8 cellular contexts compared by ENCODE assay signal in the genomic region with DNA sequence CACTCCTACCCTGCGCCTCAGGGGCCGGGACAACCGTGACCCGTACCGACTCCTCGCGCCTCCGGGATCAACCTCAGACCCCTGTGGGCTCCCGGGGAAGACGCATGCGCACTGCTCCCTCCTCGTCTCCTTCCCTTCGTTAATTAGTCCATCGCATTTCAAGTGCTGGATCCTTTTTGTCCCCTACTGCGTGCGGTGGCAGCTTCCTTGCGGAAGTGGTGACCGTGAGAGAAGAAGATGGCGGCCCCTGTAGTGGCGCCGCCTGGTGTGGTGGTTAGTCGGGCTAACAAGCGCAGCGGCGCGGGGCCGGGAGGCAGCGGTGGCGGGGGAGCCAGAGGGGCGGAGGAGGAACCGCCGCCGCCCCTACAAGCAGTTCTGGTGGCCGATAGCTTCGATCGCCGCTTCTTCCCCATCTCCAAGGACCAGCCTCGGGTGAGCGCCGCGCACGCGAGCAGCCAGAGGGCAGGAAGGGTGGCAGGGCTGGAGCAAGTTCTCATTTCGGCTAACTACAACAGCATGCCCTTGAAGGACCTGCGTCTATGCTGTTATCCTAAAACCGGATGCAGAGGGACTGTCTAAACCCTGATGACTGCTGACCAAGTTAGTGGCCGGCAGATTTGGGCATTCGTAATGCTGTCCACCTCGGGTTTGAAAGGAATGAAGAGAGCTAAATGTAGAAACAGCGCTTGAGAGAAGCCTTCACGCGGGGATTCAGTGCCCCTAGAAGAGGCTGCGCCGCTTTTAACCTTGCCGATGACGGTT. TPM values are rescaled to one million over a fixed set of nuclear protein-coding genes. Genes with fewer than 3 reads are reported as not detected.
DNase-seq lines count a peak whose midpoint lies in the region; ATAC-seq and TF ChIP-seq lines count a peak whose summit lies in the region.

A gene (plus strand): TSS at position 210 of the 762 bp plus-strand sequence. CDS start 28 bp downstream, at position 238.

- TF ChIP-seq CTCF in GM20000 (IDR thresholded peaks at IDR 0.05; ENCODE audit: extremely low read depth, missing control alignments), result no peak

- peak within 1 kb of the TSS; percentile 75 for H3K27ac ChIP-seq in mesenchymal stem cell (ENCODE audit: low read length, poor library complexity, severe bottlenecking)

- no peaks in the 10 kb centered on the region for H3K4me1 ChIP-seq in mesenchymal stem cell (ENCODE audit: control insufficient read depth, insufficient read depth, low read depth, low read length)

- no peaks in the 10 kb centered on the region for H3K27me3 Mint-ChIP-seq in effector memory CD8-positive, alpha-beta T cell

- H3K36me3 Mint-ChIP-seq in effector memory CD8-positive, alpha-beta T cell (ENCODE audit: insufficient read depth), result peaks cover 45% of the 10 kb centered on the region

- peak within 1 kb of the TSS; percentile 95 for H3K27ac Mint-ChIP-seq in effector memory CD8-positive, alpha-beta T cell

- peaks cover 14% of the 10 kb centered on the region for H3K79me1 ChIP-seq in mesenchymal stem cell (replicated peaks; ENCODE audit: low read length, poor library complexity, severe bottlenecking)

- peak within 1 kb of the TSS; percentile 82 for H2BK15ac ChIP-seq in mesenchymal stem cell (ENCODE audit: low read depth, poor library complexity, severe bottlenecking)

- peak within 1 kb of the TSS; percentile 86 for H2BK120ac ChIP-seq in mesenchymal stem cell (ENCODE audit: low read depth, low read length)

- peak within 1 kb of the TSS; percentile 98 for H3K4me2 ChIP-seq in mesenchymal stem cell (ENCODE audit: low read length, poor library complexity, severe bottlenecking)

- no peaks in the 10 kb centered on the region for H3K9me3 Mint-ChIP-seq in effector memory CD8-positive, alpha-beta T cell

- ATAC-seq in effector memory CD8-positive, alpha-beta T cell (replicated peaks), result peak; percentile 91

- H3K9me3 ChIP-seq in mesenchymal stem cell (ENCODE audit: control insufficient read depth, low read length), result no peaks in the 10 kb centered on the region

- H3K4me3 Mint-ChIP-seq in effector memory CD8-positive, alpha-beta T cell, result peak within 1 kb of the TSS; percentile 96 to 98

- H2AK5ac ChIP-seq in mesenchymal stem cell (ENCODE audit: low read length, severe bottlenecking), result no peak within 1 kb of the TSS

- peaks cover 10 to 16% of the 10 kb centered on the region in 2 experiments for H3K36me3 ChIP-seq in mesenchymal stem cell (ENCODE audit: control insufficient read depth in 1 of 2, insufficient read depth in 2 of 2, low read depth in 1 of 2, low read length in 2 of 2)

- peak within 1 kb of the TSS; percentile 77 for H4K91ac ChIP-seq in mesenchymal stem cell (ENCODE audit: low read length)

- H2BK5ac ChIP-seq in mesenchymal stem cell (ENCODE audit: low read depth, low read length, poor library complexity, severe bottlenecking), result peak within 1 kb of the TSS; percentile 77

- H3K14ac ChIP-seq in mesenchymal stem cell (ENCODE audit: low read length in 2 of 2), result peak within 1 kb of the TSS in 1 of 2 experiments; percentile 79

- H2AFZ ChIP-seq in mesenchymal stem cell (ENCODE audit: low read depth, low read length), result peak within 1 kb of the TSS; percentile 89

- under 1% methylated on average over 55 of the region's 56 CpGs for WGBS in mesenchymal stem cell

- peak within 1 kb of the TSS; percentile 16 to 79 for H3K23ac ChIP-seq in mesenchymal stem cell (ENCODE audit: low read length in 2 of 2)

- peak within 1 kb of the TSS; percentile 92 to 93 for H3K4me3 ChIP-seq in mesenchymal stem cell (ENCODE audit: insufficient read depth in 1 of 2, low read depth in 1 of 2, low read length in 2 of 2)

- H4K8ac ChIP-seq in mesenchymal stem cell (ENCODE audit: low read length), result peak within 1 kb of the TSS; percentile 93

- H3K9ac ChIP-seq in mesenchymal stem cell (ENCODE audit: low read length), result peak within 1 kb of the TSS; percentile 96

- no peaks in the 10 kb centered on the region for H3K27me3 ChIP-seq in mesenchymal stem cell (ENCODE audit: control insufficient read depth in 1 of 2, insufficient read depth in 1 of 2, low read length in 2 of 2)

- H2BK12ac ChIP-seq in mesenchymal stem cell (ENCODE audit: low read length in 2 of 2), result peak within 1 kb of the TSS in 1 of 2 experiments; percentile 71

- H3K4ac ChIP-seq in mesenchymal stem cell (ENCODE audit: low read depth in 1 of 2, low read length in 2 of 2), result peak within 1 kb of the TSS; percentile 46 to 86

- DNase-seq in COR-L47 (lab: John Stamatoyannopoulos, UW), result peak; percentile 97
- DNase-seq in GM20000 (ENCODE audit: low spot score), result peak; percentile 88
- peak; percentile 93 for DNase-seq in HT1080 (ENCODE audit: low read depth)
- DNase-seq in NOMO-1 (lab: John Stamatoyannopoulos, UW; ENCODE audit: unreplicated experiment in 2 of 2), result peak; percentile 92 to 97
- peak; percentile 73 to 76 for DNase-seq in activated CD8-positive, alpha-beta memory T cell treated with anti-CD3 and anti-CD28 coated beads for 4 hours (ENCODE audit: low read depth in 2 of 2)
- peak; percentile 70 to 77 (median 74) for DNase-seq in effector memory CD8-positive, alpha-beta T cell
- DNase-seq in mesenchymal stem cell, result peak; percentile 94
- DNase-seq in stimulated activated CD8-positive, alpha-beta memory T cell treated with anti-CD3 and anti-CD28 coated beads, Interleukin-15, amount 100 ng/mL, for 24 hours (ENCODE audit: low read depth), result peak; percentile 61

- H3K18ac ChIP-seq in mesenchymal stem cell (ENCODE audit: low read depth in 1 of 2, low read length in 2 of 2), result peak within 1 kb of the TSS; percentile 87 to 96

- H3K4me1 Mint-ChIP-seq in effector memory CD8-positive, alpha-beta T cell (ENCODE audit: low read depth in 2 of 2), result peaks cover 22 to 39% of the 10 kb centered on the region in 2 donors

RNA-seq across cellular contexts. Expression of the gene that starts here (rescaled TPM):
- 85.0 and 88.4 TPM in 2 replicates for total RNA-seq in HT1080 (2014; rRNA removed; shearing (Covaris generic))
- polyA plus RNA-seq in HT1080 (2015; cell fraction: cytosol; rRNA removed), result 64.7 and 65.7 TPM in 2 replicates
- 143 and 152 TPM in 2 replicates for polyA plus RNA-seq in HT1080 (2015; cell fraction: nucleus; rRNA removed)
- 22.7 TPM for polyA plus RNA-seq in mesenchymal stem cell (2013, experiment 1 of 2)
- 22.7 TPM for polyA plus RNA-seq in mesenchymal stem cell (2013, experiment 2 of 2)

Comparison
In these comparisons a context has a peak if more than half of its experiments do, and no peak if none do; other contexts are left out.
1. Peak in every context shown above with its lines: DNase-seq, ATAC-seq, H3K4me3 ChIP-seq and H3K27ac ChIP-seq.